Comparison of ENCODE assay signal across 1 cellular context in genomic region chr16:88662222-88662842, GRCh38.
A peak's percentile ranks its signal among the peaks of the same experiment; 100 is the strongest.
TF ChIP-seq lines count a peak whose summit lies in the region.

No MANE protein-coding gene starts in this region.

TF ChIP-seq in K562, 482 proteins besides CTCF, POLR2A, EP300 and RAD21 (continues in another document):
- no peak for TF ChIP-seq CAMTA2 (CRISPR knock-in tag; conservative IDR thresholded peaks at IDR 0.05)
- TF ChIP-seq E2F4 (CRISPR knock-in tag; IDR thresholded peaks at IDR 0.05; ENCODE audit: low read depth): no peak; the same call in 1 of the 2 replicates
- no peak for TF ChIP-seq ZNF277 (CRISPR knock-in tag; IDR thresholded peaks at IDR 0.05; ENCODE audit: borderline replicate concordance)
- peak; percentile 60; the same call in 1 of the 2 replicates for TF ChIP-seq ZNF12 (CRISPR knock-in tag; IDR thresholded peaks at IDR 0.05)
- no peak for TF ChIP-seq ID3 (CRISPR knock-in tag; IDR thresholded peaks at IDR 0.05)
- 0 out of 2 replicates have a peak, but pooled peaks have one; percentile 71 for TF ChIP-seq ID3 (tag; IDR thresholded peaks at IDR 0.05)
- no peak for TF ChIP-seq TEAD4 (IDR thresholded peaks at IDR 0.05; ENCODE audit: low read length)
- TF ChIP-seq TEAD4 (CRISPR knock-in tag; IDR thresholded peaks at IDR 0.05; ENCODE audit: borderline replicate concordance): peak; percentile 70
- TF ChIP-seq ZEB2 (IDR thresholded peaks at IDR 0.05): peak; percentile 76; the same call in 1 of the 2 replicates
- TF ChIP-seq ZFP1 (CRISPR knock-in tag; IDR thresholded peaks at IDR 0.05): no peak
- no peak for TF ChIP-seq POLR2AphosphoS2 (IDR thresholded peaks at IDR 0.05; ENCODE audit: low read length)
- TF ChIP-seq RBM39 (optimal IDR thresholded peaks at IDR 0.05; ENCODE audit: low read depth, low read length): no peak
- TF ChIP-seq ARID1B (IDR thresholded peaks at IDR 0.05): no peak
- no peak for TF ChIP-seq NBN (IDR thresholded peaks at IDR 0.05; ENCODE audit: low read depth)
- TF ChIP-seq SLC30A9 (CRISPR knock-in tag; IDR thresholded peaks at IDR 0.05): no peak
- no peak for TF ChIP-seq MCM5 (IDR thresholded peaks at IDR 0.05; ENCODE audit: low read depth)
- no peak for TF ChIP-seq GTF2B (IDR thresholded peaks at IDR 0.05; ENCODE audit: extremely low read depth, insufficient read length)
- TF ChIP-seq U2AF2 (optimal IDR thresholded peaks at IDR 0.05; ENCODE audit: low read depth, low read length): no peak
- no peak for TF ChIP-seq CHD2 (IDR thresholded peaks at IDR 0.05; ENCODE audit: low read depth, low read length)
- TF ChIP-seq XRCC3 (IDR thresholded peaks at IDR 0.05): no peak
- no peak for TF ChIP-seq HDAC3 (IDR thresholded peaks at IDR 0.05; ENCODE audit: borderline replicate concordance, partially characterized antibody)
- no peak for TF ChIP-seq BRCA1 (IDR thresholded peaks at IDR 0.05)
- TF ChIP-seq BRCA1 (CRISPR knock-in tag; IDR thresholded peaks at IDR 0.05): 0 out of 2 replicates have a peak, but pooled peaks have one; percentile 71
- TF ChIP-seq ZNF143 (CRISPR knock-in tag; IDR thresholded peaks at IDR 0.05): 0 out of 2 replicates have a peak, but pooled peaks have one; percentile 45
- TF ChIP-seq GATA2 (CRISPR knock-in tag; IDR thresholded peaks at IDR 0.05): no peak
- no peak for TF ChIP-seq ZNF707 (CRISPR knock-in tag; conservative IDR thresholded peaks at IDR 0.05)
- no peak; the same call in 1 of the 2 replicates for TF ChIP-seq ZNF740 (CRISPR knock-in tag; IDR thresholded peaks at IDR 0.05)
- 0 out of 4 replicates have a peak, but pooled peaks of 1 of the 2 experiments have one; percentile 29 for TF ChIP-seq ZNF740 (tag; IDR thresholded peaks at IDR 0.05)
- peak; percentile 72 for TF ChIP-seq FOXP1 (CRISPR knock-in tag; IDR thresholded peaks at IDR 0.05)
- TF ChIP-seq XRCC4 (IDR thresholded peaks at IDR 0.05; ENCODE audit: extremely low read depth, insufficient read depth, insufficient read length): no peak
- TF ChIP-seq HDAC2 (IDR thresholded peaks at IDR 0.05): peak; percentile 27; the same call in 1 of the 2 replicates
- peak; percentile 30; the same call in 1 of the 2 replicates for TF ChIP-seq ETV5 (CRISPR knock-in tag; IDR thresholded peaks at IDR 0.05; ENCODE audit: low read depth)
- TF ChIP-seq NR3C1 (CRISPR knock-in tag; IDR thresholded peaks at IDR 0.05): 0 out of 2 replicates have a peak, but pooled peaks have one; percentile 74
- no peak for TF ChIP-seq ZBTB33 (CRISPR knock-in tag; IDR thresholded peaks at IDR 0.05)
- TF ChIP-seq ZBTB17 (CRISPR knock-in tag; IDR thresholded peaks at IDR 0.05): peak; percentile 91
- TF ChIP-seq TEAD1 (CRISPR knock-in tag; IDR thresholded peaks at IDR 0.05): 0 out of 4 replicates have a peak, but pooled peaks of 1 of the 2 experiments have one; percentile 38
- TF ChIP-seq ARNT (IDR thresholded peaks at IDR 0.05): no peak
- 0 out of 2 replicates have a peak, but pooled peaks have one; percentile 66 for TF ChIP-seq ZBTB7A (IDR thresholded peaks at IDR 0.05; ENCODE audit: borderline replicate concordance, control insufficient read depth, low read depth, low read length)
- TF ChIP-seq ETV6 (IDR thresholded peaks at IDR 0.05; ENCODE audit: borderline replicate concordance in 1 of 2, low read depth in 2 of 2, low read length in 1 of 2): no peak
- TF ChIP-seq ETV6 (CRISPR knock-in tag; IDR thresholded peaks at IDR 0.05; ENCODE audit: borderline replicate concordance): peak; percentile 86; the same call in 1 of the 2 replicates
- TF ChIP-seq ARID4B (CRISPR knock-in tag; IDR thresholded peaks at IDR 0.05): peak; percentile 77; the same call in 1 of the 2 replicates
- 0 out of 2 replicates have a peak, but pooled peaks have one; percentile 22 for TF ChIP-seq KLF13 (tag; IDR thresholded peaks at IDR 0.05; ENCODE audit: borderline replicate concordance, low read depth)
- 0 out of 2 replicates have a peak, but pooled peaks have one; percentile 58 for TF ChIP-seq MED1 (CRISPR knock-in tag; IDR thresholded peaks at IDR 0.05; ENCODE audit: borderline replicate concordance)
- TF ChIP-seq NFIC (IDR thresholded peaks at IDR 0.05): 0 out of 2 replicates have a peak, but pooled peaks have one; percentile 23
- TF ChIP-seq CBX2 (IDR thresholded peaks at IDR 0.05; ENCODE audit: insufficient read depth, low read length, poor library complexity, severe bottlenecking): no peak
- TF ChIP-seq CREM (IDR thresholded peaks at IDR 0.05; ENCODE audit: low read depth): peak; percentile 13; the same call in 1 of the 2 replicates
- no peak for TF ChIP-seq ZNF830 (CRISPR knock-in tag; IDR thresholded peaks at IDR 0.05)
- peak; percentile 53 for TF ChIP-seq STAG1 (CRISPR knock-in tag; IDR thresholded peaks at IDR 0.05; ENCODE audit: borderline replicate concordance)
- no peak for TF ChIP-seq CBFB (CRISPR knock-in tag; IDR thresholded peaks at IDR 0.05)
- TF ChIP-seq RBFOX2 (IDR thresholded peaks at IDR 0.05; ENCODE audit: low read depth, low read length): no peak
- no peak for TF ChIP-seq FOXJ3 (CRISPR knock-in tag; IDR thresholded peaks at IDR 0.05)
- TF ChIP-seq CBFA2T3 (IDR thresholded peaks at IDR 0.05): no peak
- TF ChIP-seq HCFC1 (IDR thresholded peaks at IDR 0.05; ENCODE audit: low read depth, low read length): no peak
- 0 out of 2 replicates have a peak, but pooled peaks have one; percentile 32 for TF ChIP-seq BCOR (IDR thresholded peaks at IDR 0.05)
- peak; percentile 6; the same call in 1 of the 2 replicates for TF ChIP-seq ELF1 (tag; IDR thresholded peaks at IDR 0.05)
- no peak for TF ChIP-seq ZNF518B (CRISPR knock-in tag; IDR thresholded peaks at IDR 0.05)
- TF ChIP-seq PCBP1 (IDR thresholded peaks at IDR 0.05; ENCODE audit: low read depth, low read length, poor library complexity, severe bottlenecking): peak; percentile 32
- TF ChIP-seq E2F5 (CRISPR knock-in tag; IDR thresholded peaks at IDR 0.05): no peak
- TF ChIP-seq RBM14 (IDR thresholded peaks at IDR 0.05; ENCODE audit: borderline replicate concordance, insufficient read depth, low read depth, low read length): peak; percentile 89; the same call in 1 of the 2 replicates
